21 cellular contexts compared by ENCODE assay signal in the genomic region with DNA sequence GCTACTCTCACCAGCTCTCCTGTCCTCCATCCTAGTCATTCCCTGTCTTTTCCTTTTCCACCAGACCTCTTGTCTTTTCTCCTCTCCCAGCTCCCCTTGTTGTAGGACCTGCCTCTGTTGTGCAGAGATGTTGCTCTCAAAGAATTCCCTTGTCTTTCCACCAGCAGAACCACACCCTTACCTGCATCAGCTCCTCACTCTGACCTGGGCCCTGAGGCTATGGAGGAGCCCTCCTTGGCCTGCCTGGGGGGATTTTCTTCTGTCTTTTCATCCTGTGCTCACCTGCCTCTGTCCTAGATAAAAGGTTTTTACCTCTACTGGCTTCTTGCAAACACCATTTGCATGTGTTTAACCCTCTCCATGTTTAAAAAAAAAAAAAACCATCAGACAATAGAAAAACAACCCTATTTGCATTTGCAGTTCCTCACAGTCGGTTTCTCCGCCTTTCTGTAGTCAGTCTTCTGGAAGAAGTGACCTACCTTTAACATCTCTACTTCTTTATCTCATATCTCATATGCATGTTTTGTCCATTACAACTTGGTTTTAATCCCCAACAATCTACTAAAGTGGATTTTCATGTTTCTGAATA. TPM values are rescaled to one million over a fixed set of nuclear protein-coding genes. Genes with fewer than 3 reads are reported as not detected.
DNase-seq lines count a peak whose midpoint lies in the region; ATAC-seq and TF ChIP-seq lines count a peak whose summit lies in the region.
"Had no signal": no experiment of that assay in that cellular context is flagged by ENCODE, and none has a peak within 500 bp of the region (broad histone marks: within the 10 kb centered on the region; RNA-seq: fewer than 3 reads in every experiment).

No MANE protein-coding gene starts in this region.

- H3K27ac Mint-ChIP-seq in activated naive CD8-positive, alpha-beta T cell treated with anti-CD3 and anti-CD28 coated beads for 36 hours = peak overlapping the region; percentile 18
- H3K27ac Mint-ChIP-seq in activated naive CD8-positive, alpha-beta T cell treated with anti-CD3 and anti-CD28 coated beads, Interleukin-2, amount 50 U/mL, for 24 hours = no peak overlapping the region
- H3K27ac Mint-ChIP-seq: CD4-positive, alpha-beta memory T cell had no signal

- H3K9me3 ChIP-seq in SU-DHL-6 (ENCODE audit: insufficient read depth, low read length) (no peaks in the 10 kb centered on the region), PC-9 (ENCODE audit: insufficient read depth, low read depth) (no peaks in the 10 kb centered on the region)

- H3F3A ChIP-seq in SU-DHL-6 (ENCODE audit: insufficient read depth) = no peaks in the 10 kb centered on the region
- no peaks in the 10 kb centered on the region for H3F3A ChIP-seq in PC-9 (ENCODE audit: insufficient read depth, low read depth)

- H2AFZ ChIP-seq in SU-DHL-6 (ENCODE audit: low read depth, low read length, severe bottlenecking) (no peak overlapping the region), PC-9 (no peak overlapping the region)

- POLR2A ChIA-PET in PC-9 (lab: Charles Lee; ENCODE audit: unreplicated experiment) = no interaction called here

- H3K4me1 Mint-ChIP-seq in activated naive CD8-positive, alpha-beta T cell treated with anti-CD3 and anti-CD28 coated beads for 36 hours = no peaks in the 10 kb centered on the region
- peaks cover 2% of the 10 kb centered on the region for H3K4me1 Mint-ChIP-seq in activated naive CD8-positive, alpha-beta T cell treated with anti-CD3 and anti-CD28 coated beads, Interleukin-2, amount 50 U/mL, for 24 hours

- H3K36me3 Mint-ChIP-seq in activated naive CD8-positive, alpha-beta T cell treated with anti-CD3 and anti-CD28 coated beads for 36 hours = no peaks in the 10 kb centered on the region
- no peaks in the 10 kb centered on the region for H3K36me3 Mint-ChIP-seq in activated naive CD8-positive, alpha-beta T cell treated with anti-CD3 and anti-CD28 coated beads, Interleukin-2, amount 50 U/mL, for 24 hours (ENCODE audit: low read depth)
- H3K36me3 Mint-ChIP-seq: CD4-positive, alpha-beta memory T cell had no signal

- peaks cover 8% of the 10 kb centered on the region for H3K27me3 Mint-ChIP-seq in activated naive CD8-positive, alpha-beta T cell treated with anti-CD3 and anti-CD28 coated beads for 36 hours
- peaks cover 13% of the 10 kb centered on the region for H3K27me3 Mint-ChIP-seq in activated naive CD8-positive, alpha-beta T cell treated with anti-CD3 and anti-CD28 coated beads, Interleukin-2, amount 50 U/mL, for 24 hours

- H3K27me3 ChIP-seq in SU-DHL-6 (ENCODE audit: low read length) (no peaks in the 10 kb centered on the region), PC-9 (ENCODE audit: insufficient read depth, low read depth) (peaks cover 14% of the 10 kb centered on the region; the same call in 1 of the 2 replicates)

- H3K4me3 Mint-ChIP-seq in activated naive CD8-positive, alpha-beta T cell treated with anti-CD3 and anti-CD28 coated beads for 36 hours = no peak overlapping the region
- H3K4me3 Mint-ChIP-seq in activated naive CD8-positive, alpha-beta T cell treated with anti-CD3 and anti-CD28 coated beads, Interleukin-2, amount 50 U/mL, for 24 hours = no peak overlapping the region
- H3K4me3 Mint-ChIP-seq: CD4-positive, alpha-beta memory T cell had no signal

- no peak overlapping the region for H3K27ac ChIP-seq in SU-DHL-6 (ENCODE audit: low read depth, low read length)
- no peak overlapping the region for H3K27ac ChIP-seq in PC-9
- H3K27ac ChIP-seq: 22Rv1, KMS-11 had no signal

- H3K9ac ChIP-seq in SU-DHL-6 (ENCODE audit: low read length) = no peak overlapping the region
- H3K9ac ChIP-seq: KMS-11 had no signal

- H3K4me3 ChIP-seq in SU-DHL-6 (ENCODE audit: insufficient read depth, low read length, poor library complexity, severe bottlenecking) (no peak overlapping the region), PC-9 (no peak overlapping the region)

- H3K79me2 ChIP-seq in SU-DHL-6 (ENCODE audit: insufficient read depth, low read length) (no peaks in the 10 kb centered on the region), PC-9 (ENCODE audit: low read depth) (no peaks in the 10 kb centered on the region)

- H3K9me2 ChIP-seq in SU-DHL-6 (replicated peaks; ENCODE audit: insufficient read depth, low read length) = no peaks in the 10 kb centered on the region
- no peaks in the 10 kb centered on the region for H3K9me2 ChIP-seq in PC-9 (ENCODE audit: insufficient read depth)

- H3K4me1 ChIP-seq in PC-9 (replicated peaks; ENCODE audit: insufficient read depth) = no peaks in the 10 kb centered on the region

- BruUV-seq in PC-9 (replicated peaks; lab: Mats Ljungman, UMichigan) = no TSS peak

- H3K4me2 ChIP-seq in SU-DHL-6 (ENCODE audit: low read depth, low read length, poor library complexity, severe bottlenecking) (peak overlapping the region; percentile 7), PC-9 (no peak overlapping the region)
- H3K4me2 ChIP-seq: KMS-11 had no signal

- DNase-seq in activated naive CD8-positive, alpha-beta T cell treated with anti-CD3 and anti-CD28 coated beads for 36 hours = no peak
- DNase-seq in activated naive CD8-positive, alpha-beta T cell treated with anti-CD3 and anti-CD28 coated beads, Interleukin-2, amount 50 U/mL, for 24 hours = no peak
- DNase-seq in iPS-NIHi11 (ENCODE audit: low spot score) (peak; percentile 17), PC-9 (no peak), HUDEP-2 (lab: John Stamatoyannopoulos, UW; ENCODE audit: unreplicated experiment in 76 of 76) (no peak)
- DNase-seq: Calu3; CD4-positive, alpha-beta memory T cell; DMS53; NCI-H1436; NCI-H2029; NCI-H2171 treated with DMSO at 0.1 percent for 48 hours; NCI-H446 treated with DMSO at 0.1 percent for 48 hours; NCI-H774 had no signal

- intact Hi-C loops in PC-9 (cut with micrococcal nuclease; ENCODE audit: unreplicated experiment) = no loop called here

- no peak for ATAC-seq in activated naive CD8-positive, alpha-beta T cell treated with anti-CD3 and anti-CD28 coated beads, Interleukin-2, amount 50 U/mL, for 24 hours
- ATAC-seq in GM19035 (IDR thresholded peaks at IDR 0.05; ENCODE audit: unreplicated experiment) (no peak), HG03521 (IDR thresholded peaks at IDR 0.05; ENCODE audit: unreplicated experiment) (no peak)
- ATAC-seq: Panc1 had no signal

- CTCF ChIA-PET in PC-9 (lab: Charles Lee) = no interaction called here

- no peaks in the 10 kb centered on the region for H3K36me3 ChIP-seq in SU-DHL-6 (ENCODE audit: low read length)
- no peaks in the 10 kb centered on the region for H3K36me3 ChIP-seq in PC-9 (ENCODE audit: low read depth)

- peaks cover 2% of the 10 kb centered on the region for H3K9me3 Mint-ChIP-seq in activated naive CD8-positive, alpha-beta T cell treated with anti-CD3 and anti-CD28 coated beads for 36 hours
- H3K9me3 Mint-ChIP-seq in activated naive CD8-positive, alpha-beta T cell treated with anti-CD3 and anti-CD28 coated beads, Interleukin-2, amount 50 U/mL, for 24 hours = peaks cover 3% of the 10 kb centered on the region

- no peaks in the 10 kb centered on the region for H4K20me1 ChIP-seq in SU-DHL-6 (ENCODE audit: low read depth, low read length)
- no peaks in the 10 kb centered on the region for H4K20me1 ChIP-seq in PC-9 (ENCODE audit: insufficient read depth)

- TF ChIP-seq CTCF in SU-DHL-6 (IDR thresholded peaks at IDR 0.05; ENCODE audit: insufficient read depth, low read length, poor library complexity, severe bottlenecking) = no peak
- no peak for TF ChIP-seq CTCF in PC-9 (conservative IDR thresholded peaks at IDR 0.05)

RNA-seq across cellular contexts. Expression of gene FCRL5, which starts 12.1 kb away (rescaled TPM):
- under 1 TPM; 0.31 to 0.32 TPM for total RNA-seq in activated naive CD8-positive, alpha-beta T cell treated with anti-CD3 and anti-CD28 coated beads for 36 hours
- total RNA-seq in PC-9 (2021) = not detected in 2 replicates
- total RNA-seq: Calu3; CD4-positive, alpha-beta memory T cell; M059J; SK-MEL-5 had no signal

RNA-seq across cellular contexts. Expression of gene FCRL4, which starts 57.6 kb away (rescaled TPM):
- not detected for total RNA-seq in activated naive CD8-positive, alpha-beta T cell treated with anti-CD3 and anti-CD28 coated beads for 36 hours
- total RNA-seq in PC-9 (2021) = not detected in 2 replicates
- total RNA-seq: Calu3; CD4-positive, alpha-beta memory T cell; M059J; SK-MEL-5 had no signal
